ENCODE assay signal across 9 cellular contexts in genomic region chr13:95698047-95698749, GRCh38. TPM values are rescaled to one million over a fixed set of nuclear protein-coding genes. Genes with fewer than 3 reads are reported as not detected.
A peak's percentile ranks its signal among the peaks of the same experiment; 100 is the strongest.
DNase-seq lines count a peak whose midpoint lies in the region; ATAC-seq and TF ChIP-seq lines count a peak whose summit lies in the region.
"Had no signal": no experiment of that assay in that cellular context is flagged by ENCODE, and none has a peak within 500 bp of the region (broad histone marks: within the 10 kb centered on the region; RNA-seq: fewer than 3 reads in every experiment).

No MANE protein-coding gene starts in this region.

- H3K36me3 Mint-ChIP-seq in naive thymus-derived CD4-positive, alpha-beta T cell, result peaks cover 0 to 27% (median 11%) of the 10 kb centered on the region in 5 donors
- peaks cover 6% of the 10 kb centered on the region in 2 donors for H3K36me3 Mint-ChIP-seq in CD4-positive, alpha-beta memory T cell

- H3K9me3 Mint-ChIP-seq in naive thymus-derived CD4-positive, alpha-beta T cell, result peaks cover 0 to 15% (median 5%) of the 10 kb centered on the region in 11 donors
- H3K9me3 Mint-ChIP-seq in CD4-positive, alpha-beta memory T cell, result peaks cover 0 to 12% (median 4%) of the 10 kb centered on the region in 8 donors
- H3K9me3 Mint-ChIP-seq: activated naive CD8-positive, alpha-beta T cell treated with anti-CD3 and anti-CD28 coated beads, Interleukin-2, amount 10 ng/mL, durations not matched to agents 7 days and 5 days had no signal

- H3K36me3 ChIP-seq in body of pancreas (replicated peaks in 1 of 2; ENCODE audit: insufficient read depth in 1 of 2, low read depth in 2 of 2), result no peaks in the 10 kb centered on the region
- no peaks in the 10 kb centered on the region for H3K36me3 ChIP-seq in naive thymus-derived CD4-positive, alpha-beta T cell (ENCODE audit: control insufficient read depth in 2 of 3, insufficient read depth in 3 of 3, low read length in 3 of 3)
- no peaks in the 10 kb centered on the region for H3K36me3 ChIP-seq in CD4-positive, alpha-beta memory T cell (ENCODE audit: insufficient read depth, low read length)

- no peak overlapping the region for H3K27ac Mint-ChIP-seq in naive thymus-derived CD4-positive, alpha-beta T cell
- H3K27ac Mint-ChIP-seq in CD4-positive, alpha-beta memory T cell, result peak overlapping the region in 2 of 7 donors; percentile 1 to 26
- H3K27ac Mint-ChIP-seq: activated naive CD8-positive, alpha-beta T cell treated with anti-CD3 and anti-CD28 coated beads, Interleukin-2, amount 10 ng/mL, durations not matched to agents 7 days and 5 days had no signal

- POLR2A ChIA-PET in naive thymus-derived CD4-positive, alpha-beta T cell (lab: Charles Lee), result no interaction called here
- POLR2A ChIA-PET in CD4-positive, alpha-beta memory T cell (lab: Charles Lee; ENCODE audit: partially characterized antibody), result no interaction called here

- no peaks in the 10 kb centered on the region for H3K27me3 ChIP-seq in body of pancreas
- no peaks in the 10 kb centered on the region for H3K27me3 ChIP-seq in naive thymus-derived CD4-positive, alpha-beta T cell (ENCODE audit: control insufficient read depth in 2 of 2, insufficient read depth in 2 of 2, low read length in 2 of 2)
- no peaks in the 10 kb centered on the region for H3K27me3 ChIP-seq in CD4-positive, alpha-beta memory T cell (ENCODE audit: insufficient read depth, low read length)

- CTCF ChIA-PET in naive thymus-derived CD4-positive, alpha-beta T cell (lab: Charles Lee), result no interaction called here
- CTCF ChIA-PET in CD4-positive, alpha-beta memory T cell (lab: Charles Lee; ENCODE audit: partially characterized antibody), result interaction anchor here (2.1 kb wide), 1 partner anchor 8 kb away, joined by 6 read pairs; no protein-coding TSS in a partner anchor

- no peaks in the 10 kb centered on the region for H3K27me3 Mint-ChIP-seq in naive thymus-derived CD4-positive, alpha-beta T cell
- no peaks in the 10 kb centered on the region for H3K27me3 Mint-ChIP-seq in CD4-positive, alpha-beta memory T cell
- H3K27me3 Mint-ChIP-seq: activated naive CD8-positive, alpha-beta T cell treated with anti-CD3 and anti-CD28 coated beads, Interleukin-2, amount 10 ng/mL, durations not matched to agents 7 days and 5 days had no signal

- TF ChIP-seq CTCF in GM12873 (IDR thresholded peaks at IDR 0.05; ENCODE audit: insufficient read depth, low read depth, low read length, missing control alignments) (peak; percentile 48), body of pancreas (IDR thresholded peaks at IDR 0.05) (peak in 3 of 7 experiments; percentile 11 to 19 (median 15))

- intact Hi-C loops in body of pancreas (cut with DNase I), result no loop called here
- intact Hi-C loops in naive thymus-derived CD4-positive, alpha-beta T cell (cut with micrococcal nuclease), result no loop called here
- intact Hi-C loops in CD4-positive, alpha-beta memory T cell (cut with micrococcal nuclease), result no loop called here

- DNase-seq in body of pancreas (no peak), mesenteric fat pad (ENCODE audit: low spot score) (no peak), caudate nucleus (lab: John Stamatoyannopoulos, UW) (no peak), foreskin melanocyte (no peak)
- DNase-seq in naive thymus-derived CD4-positive, alpha-beta T cell, result no peak
- DNase-seq in CD4-positive, alpha-beta memory T cell, result no peak
- DNase-seq: activated naive CD8-positive, alpha-beta T cell treated with anti-CD3 and anti-CD28 coated beads, Interleukin-2, amount 10 ng/mL, durations not matched to agents 7 days and 5 days had no signal

- peaks cover 39% of the 10 kb centered on the region for H3K4me1 ChIP-seq in body of pancreas
- H3K4me1 ChIP-seq in naive thymus-derived CD4-positive, alpha-beta T cell (ENCODE audit: control insufficient read depth in 2 of 2, insufficient read depth in 2 of 2, low read length in 2 of 2), result peaks cover 0 to 9% of the 10 kb centered on the region in 2 donors
- peaks cover 23% of the 10 kb centered on the region for H3K4me1 ChIP-seq in CD4-positive, alpha-beta memory T cell (ENCODE audit: insufficient read depth, low read length)

- WGBS in body of pancreas, 2 donors, result 53 to 58% methylated on average over 5 of the region's 5 CpGs

- H3K9me3 ChIP-seq in body of pancreas, result no peaks in the 10 kb centered on the region
- H3K9me3 ChIP-seq in naive thymus-derived CD4-positive, alpha-beta T cell (ENCODE audit: control insufficient read depth in 2 of 3, low read length in 3 of 3), result no peaks in the 10 kb centered on the region
- peaks cover 0 to 4% of the 10 kb centered on the region in 2 donors for H3K9me3 ChIP-seq in CD4-positive, alpha-beta memory T cell (ENCODE audit: control insufficient read depth in 1 of 2, low read length in 2 of 2)

- no peak overlapping the region for H3K4me3 ChIP-seq in body of pancreas
- H3K4me3 ChIP-seq in naive thymus-derived CD4-positive, alpha-beta T cell (ENCODE audit: low read length), result no peak overlapping the region
- H3K4me3 ChIP-seq in CD4-positive, alpha-beta memory T cell (ENCODE audit: low read length in 2 of 2), result no peak overlapping the region

- H3K27ac ChIP-seq in body of pancreas (no peak overlapping the region), caudate nucleus (ENCODE audit: low read depth, low read length) (no peak overlapping the region)
- no peak overlapping the region for H3K27ac ChIP-seq in naive thymus-derived CD4-positive, alpha-beta T cell (ENCODE audit: low read depth, low read length)
- no peak overlapping the region for H3K27ac ChIP-seq in CD4-positive, alpha-beta memory T cell (ENCODE audit: low read depth, low read length)

- TF ChIP-seq POLR2A in body of pancreas (IDR thresholded peaks at IDR 0.05), result no peak

- H3K4me1 Mint-ChIP-seq in naive thymus-derived CD4-positive, alpha-beta T cell, result peaks cover 23 to 62% (median 58%) of the 10 kb centered on the region in 7 donors
- H3K4me1 Mint-ChIP-seq in CD4-positive, alpha-beta memory T cell, result peaks cover 37 to 62% (median 45%) of the 10 kb centered on the region in 4 donors

- peak overlapping the region in 4 of 10 donors; percentile 4 to 25 (median 22) for H3K4me3 Mint-ChIP-seq in naive thymus-derived CD4-positive, alpha-beta T cell
- H3K4me3 Mint-ChIP-seq in CD4-positive, alpha-beta memory T cell, result peak overlapping the region in 2 of 8 donors; percentile 6 to 31
- H3K4me3 Mint-ChIP-seq: activated naive CD8-positive, alpha-beta T cell treated with anti-CD3 and anti-CD28 coated beads, Interleukin-2, amount 10 ng/mL, durations not matched to agents 7 days and 5 days had no signal

- ATAC-seq in HG02938 (IDR thresholded peaks at IDR 0.05; ENCODE audit: unreplicated experiment) (peak; percentile 54), body of pancreas (peak; percentile 38)
- ATAC-seq in naive thymus-derived CD4-positive, alpha-beta T cell, result peak; percentile 54

RNA-seq across cellular contexts. Expression of gene DNAJC3, which starts 21.3 kb away (rescaled TPM):
- 10 to 100 TPM; 40.2 to 52.1 TPM for total RNA-seq in body of pancreas
- 10 to 100 TPM; 13.9 to 33.0 (median 22.7) TPM for total RNA-seq in naive thymus-derived CD4-positive, alpha-beta T cell
- polyA plus RNA-seq in naive thymus-derived CD4-positive, alpha-beta T cell, result 10 to 100 TPM; 11.3 to 14.8 TPM
- 55.1 TPM for total RNA-seq in mesenteric fat pad
- 10 to 100 TPM; 28.9 to 31.1 TPM for total RNA-seq in CD4-positive, alpha-beta memory T cell
- polyA plus RNA-seq in CD4-positive, alpha-beta memory T cell, result 10 to 100 TPM; 14.6 to 17.7 TPM

RNA-seq across cellular contexts. Expression of gene DZIP1, which starts 53.7 kb away (rescaled TPM):
- total RNA-seq in body of pancreas (10 to 100 TPM; 17.5 to 42.0 TPM), mesenteric fat pad (7.8 TPM)
- total RNA-seq in naive thymus-derived CD4-positive, alpha-beta T cell, result not detected
- polyA plus RNA-seq in naive thymus-derived CD4-positive, alpha-beta T cell, result not detected
- not detected for total RNA-seq in CD4-positive, alpha-beta memory T cell
- not detected for polyA plus RNA-seq in CD4-positive, alpha-beta memory T cell
